In genomic region chr17:40303706-40304450, GRCh38 we compare ENCODE assay signal across 8 cellular contexts. TPM values are rescaled to one million over a fixed set of nuclear protein-coding genes. Genes with fewer than 3 reads are reported as not detected.
DNase-seq lines count a peak whose midpoint lies in the region; ATAC-seq and TF ChIP-seq lines count a peak whose summit lies in the region.

No MANE protein-coding gene starts in this region.

- H3K79me2 ChIP-seq in GM23248 (ENCODE audit: insufficient read depth), result no peaks in the 10 kb centered on the region

- H3F3A ChIP-seq in GM23248 (ENCODE audit: insufficient read depth), result peaks cover 62% of the 10 kb centered on the region

- DNase-seq in GM23248 (peak; percentile 96), Panc1 (ENCODE audit: low read depth, low spot score) (no peak), fibroblast of the aortic adventitia (ENCODE audit: low read depth) (peak; percentile 86)
- no peak for DNase-seq in activated naive CD4-positive, alpha-beta T cell (lab: John Stamatoyannopoulos, UW)
- DNase-seq in activated CD4-positive, alpha-beta T cell treated with anti-CD3 and anti-CD28 coated beads, Interleukin-2, amount 50 U/mL, for 4 hours, result no peak

- no TSS peak for BruUV-seq in Panc1 (replicated peaks; lab: Mats Ljungman, UMichigan)

- H3K4me2 ChIP-seq in GM23248 (ENCODE audit: unreplicated experiment), result peak overlapping the region; percentile 60
- peak overlapping the region; percentile 33 for H3K4me2 ChIP-seq in skeletal muscle satellite cell (ENCODE audit: low read length)

- H3K9me3 ChIP-seq in GM23248 (ENCODE audit: low read depth), result no peaks in the 10 kb centered on the region
- H3K9me3 ChIP-seq in Panc1 (ENCODE audit: control insufficient read depth, insufficient read depth, low read depth, low read length), result no peaks in the 10 kb centered on the region
- H3K9me3 ChIP-seq in skeletal muscle satellite cell (replicated peaks; ENCODE audit: low read length), result no peaks in the 10 kb centered on the region

- H3K27ac ChIP-seq in GM23248 (peak overlapping the region; percentile 97), Panc1 (ENCODE audit: low read length) (peak overlapping the region; percentile 72)

- H3K4me3 ChIP-seq in GM23248 (peak overlapping the region; percentile 30), Panc1 (ENCODE audit: low read depth in 2 of 2, low read length in 2 of 2) (no peak overlapping the region), fibroblast of the aortic adventitia (ENCODE audit: low read depth, low read length) (no peak overlapping the region), skeletal muscle satellite cell (ENCODE audit: low read length) (peak overlapping the region; percentile 7)

- H3K9ac ChIP-seq in GM23248 (peak overlapping the region; percentile 77), skeletal muscle satellite cell (ENCODE audit: low read depth, low read length) (peak overlapping the region; percentile 32)

- CTCF ChIA-PET in Panc1 (lab: Charles Lee), result interaction anchor here (0.6 to 6.9 kb wide), 4 partner anchors 14 to 50 kb away, joined by 3 to 81 read pairs (median 6); no protein-coding TSS in a partner anchor

- no peaks in the 10 kb centered on the region for H3K36me3 ChIP-seq in GM23248 (ENCODE audit: low read depth)
- H3K36me3 ChIP-seq in Panc1 (ENCODE audit: control insufficient read depth, insufficient read depth, low read length), result peaks cover 4% of the 10 kb centered on the region; the same call in 1 of the 2 replicates
- peaks cover 8% of the 10 kb centered on the region for H3K36me3 ChIP-seq in skeletal muscle satellite cell (ENCODE audit: insufficient read depth, low read length)

- no peak for ATAC-seq in Panc1
- no peak for ATAC-seq in GM19351 (IDR thresholded peaks at IDR 0.05; ENCODE audit: unreplicated experiment)
- ATAC-seq in GM19328 (IDR thresholded peaks at IDR 0.05; ENCODE audit: unreplicated experiment), result no peak

- H3K27me3 ChIP-seq in GM23248 (replicated peaks; ENCODE audit: insufficient read depth) (no peaks in the 10 kb centered on the region), Panc1 (ENCODE audit: control insufficient read depth, insufficient read depth, low read length) (no peaks in the 10 kb centered on the region), skeletal muscle satellite cell (ENCODE audit: control insufficient read depth, insufficient read depth, low read length) (no peaks in the 10 kb centered on the region)

- H2AFZ ChIP-seq in GM23248, result no peak overlapping the region

- intact Hi-C loops in Panc1 (cut with micrococcal nuclease; ENCODE audit: unreplicated experiment), result loop anchor here (1.0 to 10.0 kb wide), 2 partner anchors 51 to 111 kb away; partner anchors contain the start of gene TOP2A

- 0 to 4% methylated on average over 5 of the region's 5 CpGs for WGBS in GM23248 (ENCODE audit: low coverage in 1 of 2, low lambda C conversion rate in 2 of 2, missing lambda C conversion rate in 2 of 2), 2 experiments

- H3K4me1 ChIP-seq in GM23248 (ENCODE audit: insufficient read depth) (peaks cover 57% of the 10 kb centered on the region), Panc1 (ENCODE audit: control insufficient read depth, insufficient read depth, low read length) (peaks cover 54% of the 10 kb centered on the region), skeletal muscle satellite cell (ENCODE audit: control insufficient read depth, insufficient read depth, low read length) (peaks cover 47% of the 10 kb centered on the region)

- H3K9me2 ChIP-seq in GM23248 (ENCODE audit: insufficient read depth), result no peaks in the 10 kb centered on the region

- in situ Hi-C loops in GM23248 (cut with MboI) (loop anchor here (10.0 kb wide), 1 partner anchor 51 kb away; no protein-coding TSS in a partner anchor), Panc1 (cut with HindIII; ENCODE audit: low pct_unique_long_range_greater_than_20kb, low sequenced_read_pairs) (loop anchor here (5.0 kb wide), 2 partner anchors 48 to 218 kb away; no protein-coding TSS in a partner anchor)

- TF ChIP-seq CTCF in Panc1 (IDR thresholded peaks at IDR 0.05) (no peak), fibroblast of the aortic adventitia (IDR thresholded peaks at IDR 0.05; ENCODE audit: insufficient read depth, low read length) (no peak)

- H4K20me1 ChIP-seq in GM23248 (ENCODE audit: insufficient read depth), result no peaks in the 10 kb centered on the region

- POLR2A ChIA-PET in Panc1 (lab: Charles Lee), result no interaction called here

RNA-seq across cellular contexts. Expression of gene RARA, which starts 5.1 kb away (rescaled TPM):
- total RNA-seq in GM23248 (2014; rRNA removed; shearing (Covaris generic)), result 32.2 and 38.9 TPM in 2 replicates
- 23.7 and 24.5 TPM in 2 replicates for polyA plus RNA-seq in GM23248 (2016; fragmentation: Nextera tagmentation; extraction: Ambion mirVana)
- total RNA-seq in Panc1 (2021; ENCODE audit: unreplicated experiment) (55.6 TPM), fibroblast of the aortic adventitia (ENCODE audit: low replicate concordance) (16.0 and 25.2 TPM in 2 replicates)
- polyA plus RNA-seq in Panc1 (2012; ENCODE audit: insufficient read length), result 59.9 TPM
- total RNA-seq in skeletal muscle satellite cell (2012; rRNA removed), result 11.2 and 17.0 TPM in 2 replicates

RNA-seq across cellular contexts. Expression of gene CDC6, which starts 16.2 kb away (rescaled TPM):
- 12.4 and 13.4 TPM in 2 replicates for total RNA-seq in GM23248 (2014; rRNA removed; shearing (Covaris generic))
- 8.8 and 9.8 TPM in 2 replicates for polyA plus RNA-seq in GM23248 (2016; fragmentation: Nextera tagmentation; extraction: Ambion mirVana)
- total RNA-seq in Panc1 (2021; ENCODE audit: unreplicated experiment) (66.3 TPM), fibroblast of the aortic adventitia (ENCODE audit: low replicate concordance) (2.9 and 40.4 TPM in 2 replicates)
- 24.3 TPM for polyA plus RNA-seq in Panc1 (2012; ENCODE audit: insufficient read length)
- 22.1 and 22.6 TPM in 2 replicates for total RNA-seq in skeletal muscle satellite cell (2012; rRNA removed)

Comparison
In these comparisons a context has a peak if more than half of its experiments do, and no peak if none do; other contexts are left out.
1. DNase-seq: peak in GM23248 (single experiment) and fibroblast of the aortic adventitia (single experiment); none in Panc1 (single experiment), activated naive CD4-positive, alpha-beta T cell (0 of 4) and activated CD4-positive, alpha-beta T cell treated with anti-CD3 and anti-CD28 coated beads, Interleukin-2, amount 50 U/mL, for 4 hours (0 of 2).
2. H3K4me3 ChIP-seq: peak in GM23248 (single experiment) and skeletal muscle satellite cell (single experiment); none in Panc1 (0 of 2) and fibroblast of the aortic adventitia (single experiment).